8 cellular contexts compared by ENCODE assay signal in the genomic region with DNA sequence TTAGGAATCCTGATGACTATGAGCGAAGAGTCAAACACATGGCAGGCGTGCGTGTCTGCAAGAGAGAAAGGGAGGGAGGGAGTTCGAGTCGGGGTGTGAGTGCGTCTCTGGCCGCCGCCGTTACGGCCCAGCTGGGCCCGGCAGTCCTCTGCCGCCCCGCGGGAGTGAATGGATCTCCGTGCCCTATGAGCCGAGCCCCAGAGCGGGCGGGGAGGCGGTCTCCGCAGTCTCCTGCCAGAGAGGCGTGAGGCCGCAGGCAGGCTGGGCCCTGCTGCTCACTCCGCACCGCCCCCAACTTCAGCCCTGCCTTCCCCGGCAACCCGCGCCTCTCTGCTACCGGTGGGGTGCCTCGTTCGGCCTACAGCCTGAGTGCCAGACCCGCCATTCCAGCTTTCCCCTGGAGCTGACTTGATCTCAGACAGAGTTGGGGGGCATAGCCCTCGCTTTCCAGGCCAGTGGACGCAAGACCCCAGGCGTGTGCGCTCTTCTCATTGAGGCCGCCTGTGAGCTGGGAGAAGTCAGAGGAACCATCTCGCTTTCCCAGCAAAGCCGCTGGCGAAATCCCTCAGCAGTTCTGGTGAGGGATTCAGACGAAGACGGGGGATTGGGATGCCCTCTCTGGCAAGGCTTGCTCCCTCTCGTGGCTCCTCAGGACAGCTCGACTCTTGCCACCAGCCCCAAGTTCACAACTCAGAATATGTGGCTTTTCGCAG. TPM values are rescaled to one million over a fixed set of nuclear protein-coding genes. Genes with fewer than 3 reads are reported as not detected.
DNase-seq lines count a peak whose midpoint lies in the region; ATAC-seq and TF ChIP-seq lines count a peak whose summit lies in the region.

No MANE protein-coding gene starts in this region.

- H3K27me3 ChIP-seq in Panc1 (ENCODE audit: control insufficient read depth, insufficient read depth, low read length) (no peaks in the 10 kb centered on the region), liver (ENCODE audit: control insufficient read depth in 4 of 4, insufficient read depth in 4 of 4, low read length in 3 of 4) (no peaks in the 10 kb centered on the region)
- H3K27me3 ChIP-seq in effector memory CD4-positive, alpha-beta T cell (replicated peaks; ENCODE audit: control insufficient read depth, insufficient read depth, low read length, poor library complexity, severe bottlenecking): peaks cover 5% of the 10 kb centered on the region

- peak; percentile 23 for DNase-seq in GM10266 (ENCODE audit: extremely low spot score)
- DNase-seq in Panc1 (ENCODE audit: low read depth, low spot score): no peak
- DNase-seq in effector memory CD4-positive, alpha-beta T cell: no peak
- peak; percentile 2 for DNase-seq in stimulated activated naive CD4-positive, alpha-beta T cell treated with Interleukin-2 at 50 U/mL for 16 hours (lab: John Stamatoyannopoulos, UW)

- peak overlapping the region in 1 of 2 donors; percentile 38 for H3K9ac ChIP-seq in liver (ENCODE audit: low read depth in 1 of 2, low read length in 2 of 2)

- TF ChIP-seq RAD21 in liver (IDR thresholded peaks at IDR 0.05): peak in 1 of 2 donors; percentile 2

- POLR2A ChIA-PET in Panc1 (lab: Charles Lee): no interaction called here

- H3K36me3 ChIP-seq in Panc1 (ENCODE audit: control insufficient read depth, insufficient read depth, low read length): no peaks in the 10 kb centered on the region
- no peaks in the 10 kb centered on the region for H3K36me3 ChIP-seq in effector memory CD4-positive, alpha-beta T cell (ENCODE audit: control insufficient read depth, insufficient read depth, low read length)
- no peaks in the 10 kb centered on the region for H3K36me3 ChIP-seq in liver (ENCODE audit: control insufficient read depth in 4 of 4, insufficient read depth in 3 of 4, low read depth in 1 of 4, low read length in 3 of 4)

- H3K4me3 ChIP-seq in Panc1 (ENCODE audit: low read depth in 2 of 2, low read length in 2 of 2) (peak overlapping the region; percentile 61 to 71), liver (ENCODE audit: low read depth in 1 of 3, low read length in 3 of 3) (peak overlapping the region; percentile 26 to 75 (median 74))
- peak overlapping the region; percentile 52 for H3K4me3 ChIP-seq in effector memory CD4-positive, alpha-beta T cell (ENCODE audit: insufficient read depth, low read depth, low read length, poor library complexity, severe bottlenecking)

- BruUV-seq in Panc1 (replicated peaks; lab: Mats Ljungman, UMichigan): no TSS peak

- H3K4me1 ChIP-seq in Panc1 (ENCODE audit: control insufficient read depth, insufficient read depth, low read length): peaks cover 7% of the 10 kb centered on the region
- peaks cover 5% of the 10 kb centered on the region for H3K4me1 ChIP-seq in effector memory CD4-positive, alpha-beta T cell (ENCODE audit: control insufficient read depth, insufficient read depth, low read length, poor library complexity, severe bottlenecking)
- H3K4me1 ChIP-seq in liver (ENCODE audit: control insufficient read depth in 4 of 4, insufficient read depth in 4 of 4, low read length in 3 of 4): peaks cover 2 to 40% (median 22%) of the 10 kb centered on the region in 4 donors

- WGBS in liver: 6% methylated on average over 44 of the region's 44 CpGs

- H3K9me3 ChIP-seq in Panc1 (ENCODE audit: control insufficient read depth, insufficient read depth, low read depth, low read length) (no peaks in the 10 kb centered on the region), liver (ENCODE audit: control insufficient read depth in 4 of 4, low read length in 3 of 4) (no peaks in the 10 kb centered on the region)
- H3K9me3 ChIP-seq in effector memory CD4-positive, alpha-beta T cell (ENCODE audit: control insufficient read depth, low read length): no peaks in the 10 kb centered on the region

- intact Hi-C loops in Panc1 (cut with micrococcal nuclease; ENCODE audit: unreplicated experiment): no loop called here

- in situ Hi-C loops in Panc1 (cut with HindIII; ENCODE audit: low pct_unique_long_range_greater_than_20kb, low sequenced_read_pairs): no loop called here

- no peak for TF ChIP-seq CTCF in GM10266 (IDR thresholded peaks at IDR 0.05; ENCODE audit: control insufficient read depth, insufficient read depth, low read depth, missing control alignments)
- peak; percentile 71 for TF ChIP-seq CTCF in Panc1 (IDR thresholded peaks at IDR 0.05)
- no peak for TF ChIP-seq CTCF in liver (IDR thresholded peaks at IDR 0.05; ENCODE audit: low read depth, low read length, missing input control)

- CTCF ChIA-PET in Panc1 (lab: Charles Lee): interaction anchor here (0.6 kb wide), 1 partner anchor 568 kb away, joined by 3 read pairs; no protein-coding TSS in a partner anchor

- peak; percentile 69 for ATAC-seq in Panc1
- ATAC-seq in GM21447 (IDR thresholded peaks at IDR 0.05; ENCODE audit: unreplicated experiment): no peak
- no peak for ATAC-seq in GM21423 (IDR thresholded peaks at IDR 0.05; ENCODE audit: unreplicated experiment)
- no peak for ATAC-seq in HG03457 (IDR thresholded peaks at IDR 0.05; ENCODE audit: unreplicated experiment)

- H3K27ac ChIP-seq in Panc1 (ENCODE audit: low read length) (peak overlapping the region; percentile 71), liver (ENCODE audit: low read depth in 1 of 2, low read length in 2 of 2) (peak overlapping the region; percentile 49 to 93)
- no peak overlapping the region for H3K27ac ChIP-seq in effector memory CD4-positive, alpha-beta T cell (ENCODE audit: insufficient read depth, low read length, poor library complexity, severe bottlenecking)

TF ChIP-seq in liver, 16 proteins besides CTCF, POLR2A, EP300 and RAD21:
- TF ChIP-seq EGR1 (IDR thresholded peaks at IDR 0.05; ENCODE audit: low read depth in 2 of 2) (no peak), TAF1 (conservative IDR thresholded peaks at IDR 0.05) (peak; percentile 47), YY1 (IDR thresholded peaks at IDR 0.05) (peak; percentile 7)

RNA-seq across cellular contexts. Expression of gene SLC16A2, which starts 1.4 kb away (rescaled TPM):
- 34.5 TPM for total RNA-seq in Panc1 (2021; ENCODE audit: unreplicated experiment)
- polyA plus RNA-seq in Panc1 (2012; ENCODE audit: insufficient read length): 19.5 TPM
- 10 to 100 TPM; 10.0 to 24.1 TPM for total RNA-seq in liver
- 10 to 100 TPM; 19.7 to 32.7 TPM for polyA plus RNA-seq in liver

Comparison
In these comparisons a context has a peak if more than half of its experiments do, and no peak if none do; other contexts are left out.
1. DNase-seq: peak in GM10266 (single experiment) and stimulated activated naive CD4-positive, alpha-beta T cell treated with Interleukin-2 at 50 U/mL for 16 hours (single experiment); none in Panc1 (single experiment) and effector memory CD4-positive, alpha-beta T cell (0 of 3).
2. Peak in every context shown above with its lines, with median percentiles within 50 percentile points of each other: H3K4me3 ChIP-seq.